In the genomic region with DNA sequence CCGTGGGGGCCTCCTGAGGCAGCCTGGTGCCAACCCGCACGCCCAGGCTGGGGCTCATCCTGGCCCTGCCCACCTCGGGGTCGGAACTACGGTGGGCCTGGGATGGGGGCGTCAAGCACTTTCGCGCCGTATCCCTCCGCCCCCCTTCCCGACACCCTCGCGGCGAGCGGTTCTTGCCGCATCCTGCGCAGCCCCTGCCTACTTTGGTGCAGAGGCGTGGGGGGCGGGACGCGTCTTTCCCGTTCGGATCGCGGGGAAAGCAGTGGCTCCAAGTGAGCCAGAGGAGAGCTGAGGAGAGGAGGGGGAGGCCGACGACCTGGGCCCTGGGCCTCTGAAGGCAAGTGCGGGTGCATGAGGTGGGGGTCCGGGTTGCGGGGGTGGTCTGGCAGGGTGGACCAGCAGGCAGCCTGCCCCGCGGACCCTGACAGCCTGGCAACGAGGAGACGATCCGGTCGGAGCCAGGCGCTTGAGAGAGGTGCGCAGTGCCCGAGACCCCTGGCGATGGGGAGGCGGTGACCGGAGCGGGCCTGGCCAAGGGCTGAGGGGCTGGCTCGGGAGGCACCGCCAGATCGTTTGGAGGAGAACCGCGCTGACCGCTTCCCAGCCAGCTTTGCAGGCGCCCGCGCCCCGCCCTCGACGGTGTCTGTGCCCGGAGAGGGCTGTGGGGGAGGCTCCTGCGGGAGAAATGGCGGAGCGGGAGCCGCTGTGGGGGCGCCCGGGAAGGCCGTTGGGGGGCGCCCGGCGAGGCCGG, we compare ENCODE assay signal across 8 cellular contexts. TPM values are rescaled to one million over a fixed set of nuclear protein-coding genes. Genes with fewer than 3 reads are reported as not detected.
A peak's percentile ranks its signal among the peaks of the same experiment; 100 is the strongest.
DNase-seq lines count a peak whose midpoint lies in the region; ATAC-seq and TF ChIP-seq lines count a peak whose summit lies in the region.

A gene (plus strand): TSS at position 233 of the 751 bp plus-strand sequence. CDS start 2,422 bp downstream, outside the sequence.

- CTCF ChIA-PET in CD8-positive, alpha-beta memory T cell (lab: Charles Lee) = no interaction called here
- CTCF ChIA-PET in activated CD8-positive, alpha-beta T cell treated with anti-CD3 and anti-CD28 coated beads for 36 hours (lab: Charles Lee) = no interaction called here

- H3K27ac Mint-ChIP-seq in CD8-positive, alpha-beta memory T cell = peak within 1 kb of the TSS in 5 of 8 donors; percentile 39 to 91 (median 60)
- peak within 1 kb of the TSS; percentile 42 for H3K27ac Mint-ChIP-seq in activated CD8-positive, alpha-beta T cell treated with anti-CD3 and anti-CD28 coated beads for 36 hours

- H3K27me3 Mint-ChIP-seq in CD8-positive, alpha-beta memory T cell = peaks cover 17 to 18% of the 10 kb centered on the region in 2 donors
- peaks cover 13% of the 10 kb centered on the region for H3K27me3 Mint-ChIP-seq in activated CD8-positive, alpha-beta T cell treated with anti-CD3 and anti-CD28 coated beads for 36 hours

- no peak within 1 kb of the TSS for H3K27ac ChIP-seq in CD8-positive, alpha-beta memory T cell (ENCODE audit: low read depth, low read length)
- peak within 1 kb of the TSS; percentile 67 to 69 for H3K27ac ChIP-seq in esophagus (ENCODE audit: low read depth in 2 of 2, low read length in 1 of 2)
- H3K27ac ChIP-seq in tibial nerve = peak within 1 kb of the TSS; percentile 65 to 88 (median 71)

- no peaks in the 10 kb centered on the region for H3K4me1 ChIP-seq in CD8-positive, alpha-beta memory T cell (ENCODE audit: insufficient read depth, low read length)
- peaks cover 0 to 2% of the 10 kb centered on the region in 2 donors for H3K4me1 ChIP-seq in esophagus (ENCODE audit: control insufficient read depth in 2 of 2, insufficient read depth in 2 of 2, low read length in 1 of 2)
- H3K4me1 ChIP-seq in mucosa of descending colon (ENCODE audit: low read depth) = no peaks in the 10 kb centered on the region
- H3K4me1 ChIP-seq in tibial nerve = no peaks in the 10 kb centered on the region

- POLR2A ChIA-PET in CD8-positive, alpha-beta memory T cell (lab: Charles Lee) = no interaction called here
- POLR2A ChIA-PET in activated CD8-positive, alpha-beta T cell treated with anti-CD3 and anti-CD28 coated beads for 36 hours (lab: Charles Lee) = no interaction called here

- peak in 2 of 5 donors; percentile 1 to 35 for DNase-seq in CD8-positive, alpha-beta memory T cell
- peak; percentile 43 for DNase-seq in activated CD8-positive, alpha-beta T cell treated with anti-CD3 and anti-CD28 coated beads for 36 hours
- DNase-seq in mucosa of descending colon (peak; percentile 46 to 58 (median 48)), tibial nerve (ENCODE audit: low spot score in 2 of 2) (no peak)

- peak; percentile 39 for ATAC-seq in HG03342 (IDR thresholded peaks at IDR 0.05; ENCODE audit: unreplicated experiment)
- ATAC-seq in activated CD8-positive, alpha-beta T cell treated with anti-CD3 and anti-CD28 coated beads for 36 hours = peak; percentile 70
- ATAC-seq in mucosa of descending colon = peak; percentile 83
- ATAC-seq in HG02884 (IDR thresholded peaks at IDR 0.05; ENCODE audit: unreplicated experiment) = no peak
- no peak for ATAC-seq in HG03039 (IDR thresholded peaks at IDR 0.05; ENCODE audit: unreplicated experiment)

- peak within 1 kb of the TSS; percentile 64 to 90 (median 83) for H3K4me3 Mint-ChIP-seq in CD8-positive, alpha-beta memory T cell
- peak within 1 kb of the TSS; percentile 76 for H3K4me3 Mint-ChIP-seq in activated CD8-positive, alpha-beta T cell treated with anti-CD3 and anti-CD28 coated beads for 36 hours

- H3K4me1 Mint-ChIP-seq in CD8-positive, alpha-beta memory T cell = peaks cover 10 to 26% (median 16%) of the 10 kb centered on the region in 3 donors
- H3K4me1 Mint-ChIP-seq in activated CD8-positive, alpha-beta T cell treated with anti-CD3 and anti-CD28 coated beads for 36 hours (ENCODE audit: low read depth) = peaks cover 19% of the 10 kb centered on the region

- WGBS in esophagus, 2 donors = 1 to 27% methylated on average over 56 to 68 of the region's 68 CpGs
- 49% methylated on average over 33 of the region's 68 CpGs; no CpG with 5 or more reads in 1 of the 2 donors for WGBS in tibial nerve, 2 donors

- TF ChIP-seq EP300 in tibial nerve (IDR thresholded peaks at IDR 0.05) = no peak

- H3K4me3 ChIP-seq in CD8-positive, alpha-beta memory T cell (ENCODE audit: low read length) = peak within 1 kb of the TSS; percentile 37
- H3K4me3 ChIP-seq in esophagus (ENCODE audit: low read depth in 1 of 2, low read length in 2 of 2) (peak within 1 kb of the TSS; percentile 54 to 62), mucosa of descending colon (peak within 1 kb of the TSS; percentile 14), tibial nerve (peak within 1 kb of the TSS; percentile 57 to 76 (median 66))

- no peaks in the 10 kb centered on the region for H3K9me3 ChIP-seq in CD8-positive, alpha-beta memory T cell (ENCODE audit: low read length)
- H3K9me3 ChIP-seq in esophagus (ENCODE audit: control insufficient read depth in 2 of 2, insufficient read depth in 1 of 2, low read depth in 1 of 2, low read length in 1 of 2) (no peaks in the 10 kb centered on the region), mucosa of descending colon (no peaks in the 10 kb centered on the region), tibial nerve (no peaks in the 10 kb centered on the region)

- TF ChIP-seq POLR2A in tibial nerve (IDR thresholded peaks at IDR 0.05) = no peak

- no peak for TF ChIP-seq CTCF in activated CD8-positive, alpha-beta T cell treated with anti-CD3 and anti-CD28 coated beads for 36 hours (IDR thresholded peaks at IDR 0.05)
- TF ChIP-seq CTCF in mucosa of descending colon (IDR thresholded peaks at IDR 0.05) (no peak), tibial nerve (IDR thresholded peaks at IDR 0.05) (no peak)

- no peaks in the 10 kb centered on the region for H3K9me3 Mint-ChIP-seq in CD8-positive, alpha-beta memory T cell
- H3K9me3 Mint-ChIP-seq in activated CD8-positive, alpha-beta T cell treated with anti-CD3 and anti-CD28 coated beads for 36 hours = no peaks in the 10 kb centered on the region

- H3K36me3 Mint-ChIP-seq in CD8-positive, alpha-beta memory T cell = no peaks in the 10 kb centered on the region
- no peaks in the 10 kb centered on the region for H3K36me3 Mint-ChIP-seq in activated CD8-positive, alpha-beta T cell treated with anti-CD3 and anti-CD28 coated beads for 36 hours (ENCODE audit: low read depth)

- no peaks in the 10 kb centered on the region for H3K36me3 ChIP-seq in CD8-positive, alpha-beta memory T cell (ENCODE audit: insufficient read depth, low read length)
- H3K36me3 ChIP-seq in esophagus (ENCODE audit: control insufficient read depth in 2 of 2, insufficient read depth in 2 of 2, low read length in 1 of 2) = no peaks in the 10 kb centered on the region
- H3K36me3 ChIP-seq in mucosa of descending colon (ENCODE audit: low read depth) = no peaks in the 10 kb centered on the region
- H3K36me3 ChIP-seq in tibial nerve = no peaks in the 10 kb centered on the region

- H3K27me3 ChIP-seq in CD8-positive, alpha-beta memory T cell (ENCODE audit: insufficient read depth, low read length, poor library complexity, severe bottlenecking) = no peaks in the 10 kb centered on the region
- H3K27me3 ChIP-seq in esophagus (ENCODE audit: control insufficient read depth in 1 of 2, insufficient read depth in 2 of 2, low read length in 2 of 2) = no peaks in the 10 kb centered on the region
- peaks cover 0 to 8% of the 10 kb centered on the region in 2 donors for H3K27me3 ChIP-seq in tibial nerve

- intact Hi-C loops in activated CD8-positive, alpha-beta T cell treated with anti-CD3 and anti-CD28 coated beads for 36 hours (cut with micrococcal nuclease) = no loop called here
- intact Hi-C loops in mucosa of descending colon (cut with DNase I, micrococcal nuclease) = no loop called here

RNA-seq across cellular contexts. Expression of the gene that starts here (rescaled TPM):
- under 1 TPM; 0.37 to 0.47 TPM for total RNA-seq in CD8-positive, alpha-beta memory T cell
- 1.0 TPM for polyA plus RNA-seq in CD8-positive, alpha-beta memory T cell
- under 1 TPM; 0.67 to 0.77 TPM for total RNA-seq in activated CD8-positive, alpha-beta T cell treated with anti-CD3 and anti-CD28 coated beads for 36 hours
- 1 to 10 TPM; 1.5 to 3.0 TPM for polyA plus RNA-seq in esophagus
- total RNA-seq in mucosa of descending colon (10 to 100 TPM in 1 of 3 donors, 1 to 10 TPM in 2; 2.2 to 11.4 (median 2.8) TPM), tibial nerve (1 to 10 TPM; 4.8 to 7.3 (median 6.5) TPM)

Comparison
In these comparisons a context has a peak if more than half of its experiments do, and no peak if none do; other contexts are left out.
1. Peak in DNase-seq and ATAC-seq in activated CD8-positive, alpha-beta T cell treated with anti-CD3 and anti-CD28 coated beads for 36 hours; RNA of the gene not detected or under 1 TPM.
2. DNase-seq: peak in mucosa of descending colon (3 of 3); none in tibial nerve (0 of 2).
3. H3K4me3 ChIP-seq: peak in every context shown above with its lines; median percentile 66 in tibial nerve; 58 in esophagus; 37 in CD8-positive, alpha-beta memory T cell; 14 in mucosa of descending colon.
4. ATAC-seq: peak in HG03342 (single experiment) and mucosa of descending colon (single experiment); none in HG02884 (single experiment) and HG03039 (single experiment).